Comparison of ENCODE assay signal across 8 cellular contexts in genomic region chr19:42450314-42450934, GRCh38. TPM values are rescaled to one million over a fixed set of nuclear protein-coding genes. Genes with fewer than 3 reads are reported as not detected.
DNase-seq lines count a peak whose midpoint lies in the region; ATAC-seq and TF ChIP-seq lines count a peak whose summit lies in the region.

No MANE protein-coding gene starts in this region.

- peak; percentile 78 for ATAC-seq in HG03196 (IDR thresholded peaks at IDR 0.05; ENCODE audit: unreplicated experiment)
- ATAC-seq in right lobe of liver: peak; percentile 97 to 99 (median 98)

- H3K4me3 ChIP-seq in coronary artery (no peak overlapping the region), right lobe of liver (no peak overlapping the region)

- H3K9me3 ChIP-seq in right lobe of liver: no peaks in the 10 kb centered on the region

- H3K27ac ChIP-seq in coronary artery (no peak overlapping the region), right lobe of liver (peak overlapping the region; percentile 66 to 90 (median 76))

- peaks cover 2 to 13% (median 8%) of the 10 kb centered on the region in 4 donors for H3K4me1 ChIP-seq in right lobe of liver

- TF ChIP-seq POLR2A in right lobe of liver (IDR thresholded peaks at IDR 0.05): peak; percentile 71

- H3K27me3 ChIP-seq in right lobe of liver: no peaks in the 10 kb centered on the region

- no peaks in the 10 kb centered on the region for H3K36me3 ChIP-seq in right lobe of liver

- DNase-seq in activated gamma-delta T cell treated with Interleukin-2 at 50 U/mL for 16 hours (peak; percentile 78), activated gamma-delta T cell (lab: John Stamatoyannopoulos, UW) (no peak), NCI-H446 treated with DMSO at 0.1 percent for 48 hours (lab: John Stamatoyannopoulos, UW) (peak; percentile 64), coronary artery (ENCODE audit: low spot score) (no peak), right lobe of liver (peak; percentile 81 to 92 (median 84))
- peak; percentile 81 for DNase-seq in activated CD4-positive, alpha-beta T cell treated with anti-CD3 and anti-CD28 coated beads for 48 hours
- DNase-seq in stimulated activated CD4-positive, alpha-beta T cell treated with anti-CD3 and anti-CD28 coated beads, TNF-alpha, amount 100 ng/mL, for 24 hours (ENCODE audit: low read depth in 3 of 3): peak; percentile 47 to 67 (median 62)

- WGBS in right lobe of liver (ENCODE audit: insufficient coverage, low coverage, low lambda C conversion rate, missing lambda C conversion rate): 0% methylated on average over 3 of the region's 3 CpGs

- intact Hi-C loops in right lobe of liver (cut with DNase I): loop anchor here (5.0 kb wide), 2 partner anchors 72 to 77 kb away; partner anchors contain the start of gene CEACAM1 (in 1 of the 2)

- peak; percentile 74 for TF ChIP-seq CTCF in coronary artery (IDR thresholded peaks at IDR 0.05)
- peak; percentile 85 to 99 (median 91) for TF ChIP-seq CTCF in right lobe of liver (IDR thresholded peaks at IDR 0.05)

RNA-seq across cellular contexts. Expression of gene CXCL17, which starts 7.7 kb away (rescaled TPM):
- total RNA-seq in right lobe of liver: under 1 TPM in 1 of 6 experiments, not detected in 5; 0.29 TPM

RNA-seq across cellular contexts. Expression of gene LIPE, which starts 23.2 kb away (rescaled TPM):
- 1 to 10 TPM in 5 of 6 experiments, under 1 TPM in 1; 0.87 to 2.5 (median 1.8) TPM for total RNA-seq in right lobe of liver

Comparison
In these comparisons a context has a peak if more than half of its experiments do, and no peak if none do; other contexts are left out.
1. DNase-seq: peak in activated gamma-delta T cell treated with Interleukin-2 at 50 U/mL for 16 hours (single experiment), NCI-H446 treated with DMSO at 0.1 percent for 48 hours (single experiment), activated CD4-positive, alpha-beta T cell treated with anti-CD3 and anti-CD28 coated beads for 48 hours (single experiment), right lobe of liver (3 of 3) and stimulated activated CD4-positive, alpha-beta T cell treated with anti-CD3 and anti-CD28 coated beads, TNF-alpha, amount 100 ng/mL, for 24 hours (3 of 3); none in activated gamma-delta T cell (single experiment) and coronary artery (single experiment).
2. H3K27ac ChIP-seq: peak in right lobe of liver (3 of 3); none in coronary artery (0 of 2).